ENCODE assay signal across 16 cellular contexts in the genomic region with DNA sequence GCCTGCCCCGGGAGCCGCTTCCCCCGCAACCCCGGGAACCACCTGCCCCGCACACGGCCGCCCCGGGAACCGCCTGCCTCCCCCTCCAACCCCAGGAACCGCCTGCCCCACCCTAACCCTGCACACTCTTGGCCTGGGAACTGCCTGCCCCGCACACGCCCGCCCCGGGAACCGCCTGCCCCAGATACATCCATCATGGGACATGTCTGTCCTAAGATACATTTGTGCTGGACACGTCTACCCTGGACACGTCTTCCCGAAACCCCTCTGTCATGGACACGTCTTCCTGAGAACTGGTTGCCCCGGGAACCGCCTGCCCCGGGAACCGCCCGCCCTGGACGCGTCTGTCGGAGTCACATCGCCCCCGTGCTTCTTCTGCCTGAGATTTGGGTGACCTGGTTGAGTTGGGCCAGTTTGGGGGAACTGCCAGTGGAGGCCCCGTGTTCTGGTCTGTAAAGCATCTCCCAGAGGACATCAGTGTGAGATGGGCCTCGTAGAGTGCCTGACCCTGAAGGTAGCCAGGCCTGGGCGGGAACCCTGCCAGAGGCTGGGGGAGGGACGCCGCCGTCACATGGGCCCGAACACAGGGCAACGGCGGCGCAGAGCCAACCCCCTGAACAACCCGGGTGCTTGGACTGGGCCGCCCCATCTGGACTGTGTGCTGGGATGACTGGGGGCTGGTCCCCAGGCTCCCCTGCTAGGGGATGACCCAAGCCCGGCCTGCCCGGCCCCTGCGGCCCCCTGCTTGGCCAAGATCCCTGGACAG. TPM values are rescaled to one million over a fixed set of nuclear protein-coding genes. Genes with fewer than 3 reads are reported as not detected.
DNase-seq lines count a peak whose midpoint lies in the region; ATAC-seq, FAIRE-seq and TF ChIP-seq lines count a peak whose summit lies in the region.
"Had no signal": no experiment of that assay in that cellular context is flagged by ENCODE, and none has a peak within 500 bp of the region (broad histone marks: within the 10 kb centered on the region; RNA-seq: fewer than 3 reads in every experiment).

No MANE protein-coding gene starts in this region.

- no peak for TF ChIP-seq POLR2A in HepG2 (IDR thresholded peaks at IDR 0.05; ENCODE audit: insufficient read depth in 1 of 2, low read depth in 2 of 2, low read length in 2 of 2)

- ATAC-seq in T-helper 17 cell (no peak), HepG2 (no peak), HG02870 (IDR thresholded peaks at IDR 0.05; ENCODE audit: unreplicated experiment) (no peak)

- H3K4me1 ChIP-seq in HepG2 (ENCODE audit: insufficient read depth, low read length), result peaks cover 47% of the 10 kb centered on the region

- no peaks in the 10 kb centered on the region for H3K36me3 Mint-ChIP-seq in CD14-positive monocyte
- H3K36me3 Mint-ChIP-seq in T-helper 17 cell (ENCODE audit: low read depth), result no peaks in the 10 kb centered on the region
- H3K36me3 Mint-ChIP-seq: activated naive CD8-positive, alpha-beta T cell treated with anti-CD3 and anti-CD28 coated beads for 36 hours had no signal

- no peak overlapping the region; a peak in 1 of 6 replicates for H3K4me3 ChIP-seq in HepG2 (replicated peaks in 1 of 3; ENCODE audit: insufficient read depth in 1 of 3, low read depth in 2 of 3, low read length in 3 of 3)
- H3K4me3 ChIP-seq: uterus had no signal

- no peak overlapping the region for H3K27ac ChIP-seq in HepG2 (ENCODE audit: extremely low read length, insufficient read depth, low read length)
- H3K27ac ChIP-seq: uterus had no signal

- TF ChIP-seq CTCF in CD14-positive monocyte (IDR thresholded peaks at IDR 0.05) (no peak), HepG2 (CRISPR knock-in tag; IDR thresholded peaks at IDR 0.05) (no peak)

- BruUV-seq in HepG2 (replicated peaks; lab: Mats Ljungman, UMichigan), result no TSS peak

- intact Hi-C loops in CD14-positive monocyte (cut with micrococcal nuclease), result no loop called here
- intact Hi-C loops in HepG2 (cut with micrococcal nuclease; ENCODE audit: unreplicated experiment), result no loop called here

- peak overlapping the region; percentile 12; the same call in 1 of the 2 replicates for H3K4me2 ChIP-seq in HepG2 (ENCODE audit: low read depth, low read length)

- 57% methylated on average over 14 of the region's 44 CpGs for WGBS in HepG2 (ENCODE audit: low lambda C conversion rate)

- TF ChIP-seq EP300 in HepG2 (IDR thresholded peaks at IDR 0.05; ENCODE audit: low read depth in 2 of 2, low read length in 2 of 2) (no peak), HepG2 (CRISPR knock-in tag; IDR thresholded peaks at IDR 0.05; ENCODE audit: borderline replicate concordance) (no peak)

- no peaks in the 10 kb centered on the region for H4K20me1 ChIP-seq in HepG2 (ENCODE audit: insufficient read depth, low read length)

- H3K4me3 Mint-ChIP-seq in CD14-positive monocyte (peak overlapping the region in 1 of 2 donors; percentile 21), T-helper 17 cell (peak overlapping the region; percentile 56)
- H3K4me3 Mint-ChIP-seq: activated naive CD8-positive, alpha-beta T cell treated with anti-CD3 and anti-CD28 coated beads for 36 hours had no signal

- no peaks in the 10 kb centered on the region for H3K9me3 ChIP-seq in T-helper 17 cell (ENCODE audit: control insufficient read depth, low read length, poor library complexity, severe bottlenecking)
- H3K9me3 ChIP-seq in HepG2 (ENCODE audit: low read length), result no peaks in the 10 kb centered on the region
- H3K9me3 ChIP-seq: uterus had no signal

- DNase-seq in CD14-positive monocyte (ENCODE audit: low spot score) (peak; percentile 41), T-helper 17 cell (no peak), HepG2 (ENCODE audit: low spot score) (no peak), RCC 7860 (ENCODE audit: low spot score) (no peak), H4 (ENCODE audit: low spot score) (no peak)
- DNase-seq: activated CD8-positive, alpha-beta memory T cell treated with anti-CD3 and anti-CD28 coated beads, Interleukin-2, amount 50 U/mL, for 4 hours; activated naive CD8-positive, alpha-beta T cell treated with anti-CD3 and anti-CD28 coated beads for 36 hours; caudate nucleus; DND-41; NCI-H2081; SIG-M5; stimulated activated CD4-positive, alpha-beta T cell treated with anti-CD3 and anti-CD28 coated beads, Interleukin-2, amount 100 ng/mL, for 24 hours had no signal

- no peak overlapping the region for H2AFZ ChIP-seq in HepG2 (ENCODE audit: low read length)

- in situ Hi-C loops in HepG2 (cut with HindIII; ENCODE audit: extremely low pct_ligation_motif_present, low pct_unique_long_range_greater_than_20kb), result no loop called here

- no peaks in the 10 kb centered on the region for H3K79me2 ChIP-seq in HepG2 (ENCODE audit: insufficient read depth, low read length)

- POLR2A ChIA-PET in HepG2 (lab: Yijun Ruan, JAX), result no interaction called here

- H3K27me3 Mint-ChIP-seq in CD14-positive monocyte (ENCODE audit: low read depth in 3 of 3) (peaks cover 13 to 37% (median 19%) of the 10 kb centered on the region in 3 donors), T-helper 17 cell (peaks cover 17% of the 10 kb centered on the region)

- H3K4me1 Mint-ChIP-seq in CD14-positive monocyte (peaks cover 3% of the 10 kb centered on the region), T-helper 17 cell (peaks cover 9% of the 10 kb centered on the region)
- H3K4me1 Mint-ChIP-seq: activated naive CD8-positive, alpha-beta T cell treated with anti-CD3 and anti-CD28 coated beads for 36 hours had no signal

- no peak for TF ChIP-seq RAD21 in HepG2 (CRISPR knock-in tag; IDR thresholded peaks at IDR 0.05)

- H3K36me3 ChIP-seq in HepG2 (replicated peaks in 1 of 2; ENCODE audit: control insufficient read depth in 1 of 2, insufficient read depth in 2 of 2, low read length in 2 of 2), result no peaks in the 10 kb centered on the region
- H3K36me3 ChIP-seq: uterus had no signal

- CTCF ChIA-PET in HepG2 (lab: Yijun Ruan, JAX; ENCODE audit: low intra/inter-chr PET ratio, low total read pairs), result no interaction called here

- peaks cover under 1 to 5% (median 4%) of the 10 kb centered on the region in 7 donors for H3K9me3 Mint-ChIP-seq in CD14-positive monocyte
- H3K9me3 Mint-ChIP-seq: activated naive CD8-positive, alpha-beta T cell treated with anti-CD3 and anti-CD28 coated beads for 36 hours had no signal

- H3K9ac ChIP-seq in HepG2 (ENCODE audit: insufficient read depth, low read depth, low read length), result no peak overlapping the region

- peaks cover 18 to 45% of the 10 kb centered on the region in 2 experiments for H3K27me3 ChIP-seq in HepG2 (ENCODE audit: control insufficient read depth in 1 of 2, insufficient read depth in 2 of 2, low read length in 2 of 2)

- FAIRE-seq in HepG2 (lab: Jason Lieb, UNC), result no peak
- no peak for FAIRE-seq in RCC 7860 (lab: Jason Lieb, UNC)
- FAIRE-seq: endothelial cell of umbilical vein had no signal

- H3K27ac Mint-ChIP-seq in CD14-positive monocyte, result peak overlapping the region in 1 of 7 donors; percentile 78
- H3K27ac Mint-ChIP-seq in T-helper 17 cell, result no peak overlapping the region
- H3K27ac Mint-ChIP-seq: activated naive CD8-positive, alpha-beta T cell treated with anti-CD3 and anti-CD28 coated beads for 36 hours had no signal

RNA-seq across cellular contexts. Expression of a gene that starts 3.6 kb away (rescaled TPM):
- not detected for polyA plus RNA-seq in CD14-positive monocyte
- not detected for total RNA-seq in T-helper 17 cell
- total RNA-seq in HepG2 (2016; rRNA removed; fragmentation: Illumina TruSeq; extraction: Trizol), result 0.04 TPM in 1 of 2 replicates, not detected in the other
- not detected in 2 replicates for total RNA-seq in HepG2 (2016; cell fraction: cytosol; rRNA removed; fragmentation: Illumina TruSeq; extraction: Trizol; ENCODE audit: low read depth)
- total RNA-seq in HepG2 (2016; cell fraction: insoluble cytoplasmic fraction; rRNA removed; fragmentation: Illumina TruSeq; extraction: Trizol), result not detected in 2 replicates
- total RNA-seq in HepG2 (2016; cell fraction: membrane; rRNA removed; fragmentation: Illumina TruSeq; extraction: Trizol), result not detected in 2 replicates
- not detected in 2 replicates for total RNA-seq in HepG2 (2016; cell fraction: nucleus; rRNA removed; fragmentation: Illumina TruSeq; extraction: Trizol)
- 0.29 and 0.38 TPM in 2 replicates for polyA plus RNA-seq in HepG2 (2011; rRNA removed)
- 0.17 and 0.32 TPM in 2 replicates for polyA plus RNA-seq in HepG2 (2011; cell fraction: cytosol; rRNA removed)
- 2.3 and 2.6 TPM in 2 replicates for polyA plus RNA-seq in HepG2 (2011; cell fraction: nucleus; rRNA removed)
- 0.44 TPM in 2 replicates for polyA plus RNA-seq in HepG2 (2012)
- not detected in 2 replicates for polyA plus RNA-seq in HepG2 (2016; cell fraction: cytosol; fragmentation: Illumina TruSeq; extraction: Trizol; ENCODE audit: low read depth)
- not detected in 2 replicates for polyA plus RNA-seq in HepG2 (2016; cell fraction: insoluble cytoplasmic fraction; fragmentation: Illumina TruSeq; extraction: Trizol; ENCODE audit: low read depth)
- not detected in 2 replicates for polyA plus RNA-seq in HepG2 (2016; cell fraction: membrane; fragmentation: Illumina TruSeq; extraction: Trizol; ENCODE audit: low read depth)
- polyA plus RNA-seq in HepG2 (2016; cell fraction: nucleus; fragmentation: Illumina TruSeq; extraction: Trizol; ENCODE audit: insufficient read depth, low read depth), result not detected in 2 replicates
- 0.09 and 2.7 TPM in 2 replicates for polyA minus RNA-seq in HepG2 (2011; rRNA and poly(A)+ RNA removed; ENCODE audit: low replicate concordance)
- 0.44 and 0.59 TPM in 2 replicates for polyA minus RNA-seq in HepG2 (2011; cell fraction: cytosol; rRNA and poly(A)+ RNA removed)
- polyA minus RNA-seq in HepG2 (2011; cell fraction: nucleus; rRNA and poly(A)+ RNA removed), result 0.99 and 1.2 TPM in 2 replicates
- total RNA-seq in H4 (2014; rRNA removed; shearing (Covaris generic)), result 0.19 TPM in 1 of 2 replicates, not detected in the other
- total RNA-seq: activated naive CD8-positive, alpha-beta T cell treated with anti-CD3 and anti-CD28 coated beads for 36 hours; endothelial cell of umbilical vein; kidney epithelial cell had no signal
- polyA plus RNA-seq: endothelial cell of umbilical vein had no signal

RNA-seq across cellular contexts. Expression of a gene that starts 12.0 kb away (rescaled TPM):
- under 1 TPM; 0.21 to 0.62 TPM for polyA plus RNA-seq in CD14-positive monocyte
- total RNA-seq in T-helper 17 cell, result 1 to 10 TPM; 3.4 to 4.3 TPM
- total RNA-seq in HepG2 (2016; rRNA removed; fragmentation: Illumina TruSeq; extraction: Trizol), result 0.21 and 0.42 TPM in 2 replicates
- total RNA-seq in HepG2 (2016; cell fraction: cytosol; rRNA removed; fragmentation: Illumina TruSeq; extraction: Trizol; ENCODE audit: low read depth), result not detected in 2 replicates
- 0.31 and 0.48 TPM in 2 replicates for total RNA-seq in HepG2 (2016; cell fraction: insoluble cytoplasmic fraction; rRNA removed; fragmentation: Illumina TruSeq; extraction: Trizol)
- 0.15 and 0.17 TPM in 2 replicates for total RNA-seq in HepG2 (2016; cell fraction: membrane; rRNA removed; fragmentation: Illumina TruSeq; extraction: Trizol)
- 0.59 and 0.63 TPM in 2 replicates for total RNA-seq in HepG2 (2016; cell fraction: nucleus; rRNA removed; fragmentation: Illumina TruSeq; extraction: Trizol)
- polyA plus RNA-seq in HepG2 (2011; rRNA removed), result 0.58 and 0.59 TPM in 2 replicates
- polyA plus RNA-seq in HepG2 (2011; cell fraction: cytosol; rRNA removed), result 0.13 and 0.23 TPM in 2 replicates
- 13.2 and 15.5 TPM in 2 replicates for polyA plus RNA-seq in HepG2 (2011; cell fraction: nucleus; rRNA removed)
- polyA plus RNA-seq in HepG2 (2012), result 0.51 and 0.55 TPM in 2 replicates
- polyA plus RNA-seq in HepG2 (2016; cell fraction: cytosol; fragmentation: Illumina TruSeq; extraction: Trizol; ENCODE audit: low read depth), result 0.05 and 0.09 TPM in 2 replicates
- 0.29 and 0.48 TPM in 2 replicates for polyA plus RNA-seq in HepG2 (2016; cell fraction: insoluble cytoplasmic fraction; fragmentation: Illumina TruSeq; extraction: Trizol; ENCODE audit: low read depth)
- polyA plus RNA-seq in HepG2 (2016; cell fraction: membrane; fragmentation: Illumina TruSeq; extraction: Trizol; ENCODE audit: low read depth), result 0.13 and 0.29 TPM in 2 replicates
- polyA plus RNA-seq in HepG2 (2016; cell fraction: nucleus; fragmentation: Illumina TruSeq; extraction: Trizol; ENCODE audit: insufficient read depth, low read depth), result 2.6 and 2.7 TPM in 2 replicates
- 0.26 and 0.54 TPM in 2 replicates for polyA minus RNA-seq in HepG2 (2011; rRNA and poly(A)+ RNA removed; ENCODE audit: low replicate concordance)
- 0.53 TPM in 1 of 2 replicates, not detected in the other for polyA minus RNA-seq in HepG2 (2011; cell fraction: cytosol; rRNA and poly(A)+ RNA removed)
- polyA minus RNA-seq in HepG2 (2011; cell fraction: nucleus; rRNA and poly(A)+ RNA removed), result 1.8 and 1.9 TPM in 2 replicates
- 0.08 and 1.2 TPM in 2 replicates for total RNA-seq in H4 (2014; rRNA removed; shearing (Covaris generic))

RNA-seq across cellular contexts. Expression of a gene that starts 17.9 kb away (rescaled TPM):
- polyA plus RNA-seq in CD14-positive monocyte (under 1 TPM; 0.31 to 0.71 TPM), HepG2 (2011; rRNA removed) (24.7 and 31.4 TPM in 2 replicates)
- total RNA-seq in T-helper 17 cell (10 to 100 TPM; 16.1 to 16.6 TPM), HepG2 (2016; rRNA removed; fragmentation: Illumina TruSeq; extraction: Trizol) (2.8 and 9.3 TPM in 2 replicates)
- 4.5 and 5.0 TPM in 2 replicates for total RNA-seq in HepG2 (2016; cell fraction: cytosol; rRNA removed; fragmentation: Illumina TruSeq; extraction: Trizol; ENCODE audit: low read depth)
- 2.4 and 10.3 TPM in 2 replicates for total RNA-seq in HepG2 (2016; cell fraction: insoluble cytoplasmic fraction; rRNA removed; fragmentation: Illumina TruSeq; extraction: Trizol)
- total RNA-seq in HepG2 (2016; cell fraction: membrane; rRNA removed; fragmentation: Illumina TruSeq; extraction: Trizol), result 2.6 and 2.8 TPM in 2 replicates
- total RNA-seq in HepG2 (2016; cell fraction: nucleus; rRNA removed; fragmentation: Illumina TruSeq; extraction: Trizol), result 14.8 and 15.9 TPM in 2 replicates
- 6.8 and 12.3 TPM in 2 replicates for polyA plus RNA-seq in HepG2 (2011; cell fraction: cytosol; rRNA removed)
- polyA plus RNA-seq in HepG2 (2011; cell fraction: nucleus; rRNA removed), result 590 and 778 TPM in 2 replicates
- polyA plus RNA-seq in HepG2 (2012), result 11.7 and 19.1 TPM in 2 replicates
- 1.1 and 1.3 TPM in 2 replicates for polyA plus RNA-seq in HepG2 (2016; cell fraction: cytosol; fragmentation: Illumina TruSeq; extraction: Trizol; ENCODE audit: low read depth)
- polyA plus RNA-seq in HepG2 (2016; cell fraction: insoluble cytoplasmic fraction; fragmentation: Illumina TruSeq; extraction: Trizol; ENCODE audit: low read depth), result 3.4 and 3.7 TPM in 2 replicates
- polyA plus RNA-seq in HepG2 (2016; cell fraction: membrane; fragmentation: Illumina TruSeq; extraction: Trizol; ENCODE audit: low read depth), result 1.9 and 2.4 TPM in 2 replicates
- polyA plus RNA-seq in HepG2 (2016; cell fraction: nucleus; fragmentation: Illumina TruSeq; extraction: Trizol; ENCODE audit: insufficient read depth, low read depth), result 71.9 and 74.8 TPM in 2 replicates
- 4.3 and 19.5 TPM in 2 replicates for polyA minus RNA-seq in HepG2 (2011; rRNA and poly(A)+ RNA removed; ENCODE audit: low replicate concordance)
- polyA minus RNA-seq in HepG2 (2011; cell fraction: cytosol; rRNA and poly(A)+ RNA removed), result 4.6 and 4.9 TPM in 2 replicates
- 24.9 and 31.0 TPM in 2 replicates for polyA minus RNA-seq in HepG2 (2011; cell fraction: nucleus; rRNA and poly(A)+ RNA removed)
- total RNA-seq in H4 (2014; rRNA removed; shearing (Covaris generic)), result 1.9 and 5.7 TPM in 2 replicates

RNA-seq across cellular contexts. Expression of a gene that starts 19.2 kb away (rescaled TPM):
- polyA plus RNA-seq in CD14-positive monocyte (10 to 100 TPM; 34.5 to 35.8 TPM), HepG2 (2011; rRNA removed) (32.0 and 40.5 TPM in 2 replicates)
- total RNA-seq in T-helper 17 cell (10 to 100 TPM; 45.2 to 51.7 TPM), HepG2 (2016; rRNA removed; fragmentation: Illumina TruSeq; extraction: Trizol) (91.6 and 103 TPM in 2 replicates)
- 14.1 and 16.1 TPM in 2 replicates for total RNA-seq in HepG2 (2016; cell fraction: cytosol; rRNA removed; fragmentation: Illumina TruSeq; extraction: Trizol; ENCODE audit: low read depth)
- total RNA-seq in HepG2 (2016; cell fraction: insoluble cytoplasmic fraction; rRNA removed; fragmentation: Illumina TruSeq; extraction: Trizol), result 81.2 and 109 TPM in 2 replicates
- total RNA-seq in HepG2 (2016; cell fraction: membrane; rRNA removed; fragmentation: Illumina TruSeq; extraction: Trizol), result 22.9 and 27.1 TPM in 2 replicates
- 53.2 and 63.8 TPM in 2 replicates for total RNA-seq in HepG2 (2016; cell fraction: nucleus; rRNA removed; fragmentation: Illumina TruSeq; extraction: Trizol)
- polyA plus RNA-seq in HepG2 (2011; cell fraction: cytosol; rRNA removed), result 33.6 and 44.6 TPM in 2 replicates
- polyA plus RNA-seq in HepG2 (2011; cell fraction: nucleus; rRNA removed), result 85.2 and 96.0 TPM in 2 replicates
- 41.8 and 44.3 TPM in 2 replicates for polyA plus RNA-seq in HepG2 (2012)
- polyA plus RNA-seq in HepG2 (2016; cell fraction: cytosol; fragmentation: Illumina TruSeq; extraction: Trizol; ENCODE audit: low read depth), result 5.1 and 6.4 TPM in 2 replicates
- polyA plus RNA-seq in HepG2 (2016; cell fraction: insoluble cytoplasmic fraction; fragmentation: Illumina TruSeq; extraction: Trizol; ENCODE audit: low read depth), result 69.1 and 81.1 TPM in 2 replicates
- 9.8 and 11.1 TPM in 2 replicates for polyA plus RNA-seq in HepG2 (2016; cell fraction: membrane; fragmentation: Illumina TruSeq; extraction: Trizol; ENCODE audit: low read depth)
- 108 and 110 TPM in 2 replicates for polyA plus RNA-seq in HepG2 (2016; cell fraction: nucleus; fragmentation: Illumina TruSeq; extraction: Trizol; ENCODE audit: insufficient read depth, low read depth)
- 118 and 166 TPM in 2 replicates for polyA minus RNA-seq in HepG2 (2011; rRNA and poly(A)+ RNA removed; ENCODE audit: low replicate concordance)
- polyA minus RNA-seq in HepG2 (2011; cell fraction: cytosol; rRNA and poly(A)+ RNA removed), result 43.1 and 44.0 TPM in 2 replicates
- 18.8 and 20.1 TPM in 2 replicates for polyA minus RNA-seq in HepG2 (2011; cell fraction: nucleus; rRNA and poly(A)+ RNA removed)
- 78.4 and 90.7 TPM in 2 replicates for total RNA-seq in H4 (2014; rRNA removed; shearing (Covaris generic))

RNA-seq across cellular contexts. Expression of a gene that starts 21.6 kb away (rescaled TPM):
- polyA plus RNA-seq in CD14-positive monocyte (1 to 10 TPM; 1.4 to 2.0 TPM), HepG2 (2011; rRNA removed) (10.6 and 17.6 TPM in 2 replicates)
- total RNA-seq in T-helper 17 cell (10 to 100 TPM in 1 of 2 donors, 1 to 10 TPM in 1; 9.6 to 10.5 TPM), HepG2 (2016; rRNA removed; fragmentation: Illumina TruSeq; extraction: Trizol) (4.4 and 8.8 TPM in 2 replicates)
- total RNA-seq in HepG2 (2016; cell fraction: cytosol; rRNA removed; fragmentation: Illumina TruSeq; extraction: Trizol; ENCODE audit: low read depth), result 16.5 and 25.5 TPM in 2 replicates
- 3.4 and 7.9 TPM in 2 replicates for total RNA-seq in HepG2 (2016; cell fraction: insoluble cytoplasmic fraction; rRNA removed; fragmentation: Illumina TruSeq; extraction: Trizol)
- total RNA-seq in HepG2 (2016; cell fraction: membrane; rRNA removed; fragmentation: Illumina TruSeq; extraction: Trizol), result 13.5 and 18.3 TPM in 2 replicates
- total RNA-seq in HepG2 (2016; cell fraction: nucleus; rRNA removed; fragmentation: Illumina TruSeq; extraction: Trizol), result 6.5 and 8.0 TPM in 2 replicates
- 11.6 and 28.6 TPM in 2 replicates for polyA plus RNA-seq in HepG2 (2011; cell fraction: cytosol; rRNA removed)
- polyA plus RNA-seq in HepG2 (2011; cell fraction: nucleus; rRNA removed), result 190 and 210 TPM in 2 replicates
- polyA plus RNA-seq in HepG2 (2012), result 4.3 and 7.0 TPM in 2 replicates
- polyA plus RNA-seq in HepG2 (2016; cell fraction: cytosol; fragmentation: Illumina TruSeq; extraction: Trizol; ENCODE audit: low read depth), result 17.0 and 22.1 TPM in 2 replicates
- 4.5 and 6.0 TPM in 2 replicates for polyA plus RNA-seq in HepG2 (2016; cell fraction: insoluble cytoplasmic fraction; fragmentation: Illumina TruSeq; extraction: Trizol; ENCODE audit: low read depth)
- 10.6 and 11.4 TPM in 2 replicates for polyA plus RNA-seq in HepG2 (2016; cell fraction: membrane; fragmentation: Illumina TruSeq; extraction: Trizol; ENCODE audit: low read depth)
- polyA plus RNA-seq in HepG2 (2016; cell fraction: nucleus; fragmentation: Illumina TruSeq; extraction: Trizol; ENCODE audit: insufficient read depth, low read depth), result 16.1 and 18.4 TPM in 2 replicates
- 2.2 and 6.1 TPM in 2 replicates for polyA minus RNA-seq in HepG2 (2011; rRNA and poly(A)+ RNA removed; ENCODE audit: low replicate concordance)
- polyA minus RNA-seq in HepG2 (2011; cell fraction: cytosol; rRNA and poly(A)+ RNA removed), result 6.4 and 8.5 TPM in 2 replicates
- polyA minus RNA-seq in HepG2 (2011; cell fraction: nucleus; rRNA and poly(A)+ RNA removed), result 4.6 and 8.9 TPM in 2 replicates
- total RNA-seq in H4 (2014; rRNA removed; shearing (Covaris generic)), result 3.6 and 17.7 TPM in 2 replicates
